ENCODE assay signal across 9 cellular contexts in genomic region chr14:58395815-58396626, GRCh38. TPM values are rescaled to one million over a fixed set of nuclear protein-coding genes. Genes with fewer than 3 reads are reported as not detected.
A peak's percentile ranks its signal among the peaks of the same experiment; 100 is the strongest.
DNase-seq lines count a peak whose midpoint lies in the region; ATAC-seq and TF ChIP-seq lines count a peak whose summit lies in the region.
"Had no signal": no experiment of that assay in that cellular context is flagged by ENCODE, and none has a peak within 500 bp of the region (broad histone marks: within the 10 kb centered on the region; RNA-seq: fewer than 3 reads in every experiment).

Gene TOMM20L, plus strand, starts transcription at chr14:58395930. Its CDS starts 28 bp downstream, at chr14:58395958.

- ATAC-seq in HG02759 (IDR thresholded peaks at IDR 0.05; ENCODE audit: unreplicated experiment): peak; percentile 98
- peak; percentile 92 for ATAC-seq in activated CD4-positive, alpha-beta T cell treated with anti-CD3 and anti-CD28 coated beads for 36 hours

- no peaks in the 10 kb centered on the region for H3K9me3 Mint-ChIP-seq in activated CD4-positive, alpha-beta T cell treated with anti-CD3 and anti-CD28 coated beads for 36 hours (ENCODE audit: low read depth)

- DNase-seq in NCI-H1436 (lab: John Stamatoyannopoulos, UW): peak; percentile 34
- no peak for DNase-seq in NCI-H1436 treated with DMSO at 0.1 percent for 48 hours (lab: John Stamatoyannopoulos, UW)
- peak; percentile 18 to 41 for DNase-seq in NCI-H187 (lab: John Stamatoyannopoulos, UW)
- peak; percentile 82 for DNase-seq in activated CD4-positive, alpha-beta T cell treated with anti-CD3 and anti-CD28 coated beads for 36 hours
- DNase-seq in choroid plexus epithelial cell (ENCODE audit: low read depth): peak; percentile 55
- DNase-seq in left kidney (ENCODE audit: low read depth, low spot score): peak; percentile 92
- DNase-seq in stimulated activated CD4-positive, alpha-beta T cell treated with anti-CD3 and anti-CD28 coated beads, Interleukin-2, amount 100 ng/mL, for 24 hours: peak; percentile 72 to 78
- DNase-seq: DND-41 had no signal

- POLR2A ChIA-PET in activated CD4-positive, alpha-beta T cell treated with anti-CD3 and anti-CD28 coated beads for 36 hours (lab: Charles Lee): no interaction called here

- H3K4me1 Mint-ChIP-seq in activated CD4-positive, alpha-beta T cell treated with anti-CD3 and anti-CD28 coated beads for 36 hours: peaks cover 13% of the 10 kb centered on the region

- peak within 1 kb of the TSS; percentile 70 for H3K27ac Mint-ChIP-seq in activated CD4-positive, alpha-beta T cell treated with anti-CD3 and anti-CD28 coated beads for 36 hours

- CTCF ChIA-PET in activated CD4-positive, alpha-beta T cell treated with anti-CD3 and anti-CD28 coated beads for 36 hours (lab: Charles Lee): interaction anchor here (0.6 to 2.7 kb wide), 15 partner anchors 10 to 288 kb away, joined by 3 to 12 read pairs (median 4); partner anchors contain the start of genes ARID4A, KIAA0586, PSMA3 and TIMM9

- H3K4me3 ChIP-seq in choroid plexus epithelial cell (ENCODE audit: low read depth, low read length): peak within 1 kb of the TSS; percentile 60

- peak within 1 kb of the TSS; percentile 60 for H3K4me3 Mint-ChIP-seq in activated CD4-positive, alpha-beta T cell treated with anti-CD3 and anti-CD28 coated beads for 36 hours

- H3K36me3 Mint-ChIP-seq in activated CD4-positive, alpha-beta T cell treated with anti-CD3 and anti-CD28 coated beads for 36 hours (ENCODE audit: low read depth): peaks cover 11% of the 10 kb centered on the region

- TF ChIP-seq CTCF in choroid plexus epithelial cell (conservative IDR thresholded peaks at IDR 0.05; ENCODE audit: low read depth, low read length): no peak

- H3K27me3 Mint-ChIP-seq in activated CD4-positive, alpha-beta T cell treated with anti-CD3 and anti-CD28 coated beads for 36 hours: no peaks in the 10 kb centered on the region

- intact Hi-C loops in activated CD4-positive, alpha-beta T cell treated with anti-CD3 and anti-CD28 coated beads for 36 hours (cut with DNase I, micrococcal nuclease): loop anchor here (1.0 to 2.0 kb wide), 2 partner anchors 31 to 288 kb away; partner anchors contain the start of genes KIAA0586 (in 1 of the 2) and TIMM9 (in 1 of the 2)

RNA-seq across cellular contexts. Expression of gene TOMM20L, which starts in this region (rescaled TPM):
- total RNA-seq in activated CD4-positive, alpha-beta T cell treated with anti-CD3 and anti-CD28 coated beads for 36 hours: not detected

Comparison
In these comparisons a context has a peak if more than half of its experiments do, and no peak if none do; other contexts are left out.
1. Peak in DNase-seq and ATAC-seq in activated CD4-positive, alpha-beta T cell treated with anti-CD3 and anti-CD28 coated beads for 36 hours; RNA of the gene not detected or under 1 TPM.